Comparison of ENCODE assay signal across 19 cellular contexts in genomic region chr13:31950121-31950810, GRCh38.
DNase-seq lines count a peak whose midpoint lies in the region; ATAC-seq, FAIRE-seq and TF ChIP-seq lines count a peak whose summit lies in the region.
"Had no signal": no experiment of that assay in that cellular context is flagged by ENCODE, and none has a peak within 500 bp of the region (broad histone marks: within the 10 kb centered on the region; RNA-seq: fewer than 3 reads in every experiment).

No MANE protein-coding gene starts in this region.

- no peak for ATAC-seq in naive B cell (ENCODE audit: low read depth in 2 of 2)
- ATAC-seq in natural killer cell: no peak
- ATAC-seq in naive thymus-derived CD4-positive, alpha-beta T cell: no peak
- ATAC-seq: Panc1, T-cell had no signal

- no peaks in the 10 kb centered on the region for H3K4me1 ChIP-seq in colonic mucosa
- no peaks in the 10 kb centered on the region for H3K4me1 ChIP-seq in naive thymus-derived CD4-positive, alpha-beta T cell (ENCODE audit: control insufficient read depth in 2 of 2, insufficient read depth in 2 of 2, low read length in 2 of 2)
- H3K4me1 ChIP-seq: transverse colon had no signal

- H3K9me3 Mint-ChIP-seq in naive B cell: no peaks in the 10 kb centered on the region
- H3K9me3 Mint-ChIP-seq in natural killer cell: no peaks in the 10 kb centered on the region
- H3K9me3 Mint-ChIP-seq in naive thymus-derived CD4-positive, alpha-beta T cell: peaks cover 0 to 1% (median 0%) of the 10 kb centered on the region in 11 donors
- H3K9me3 Mint-ChIP-seq: activated naive CD8-positive, alpha-beta T cell treated with anti-CD3 and anti-CD28 coated beads for 36 hours; neural crest cell; T-cell had no signal

- FAIRE-seq in RCC 7860 (lab: Jason Lieb, UNC): no peak

- H3K36me3 Mint-ChIP-seq in naive B cell: no peaks in the 10 kb centered on the region
- H3K36me3 Mint-ChIP-seq in natural killer cell: peaks cover 15% of the 10 kb centered on the region
- peaks cover 0 to 4% (median 0%) of the 10 kb centered on the region in 5 donors for H3K36me3 Mint-ChIP-seq in naive thymus-derived CD4-positive, alpha-beta T cell
- H3K36me3 Mint-ChIP-seq: activated naive CD8-positive, alpha-beta T cell treated with anti-CD3 and anti-CD28 coated beads for 36 hours; CD4-positive, CD25-positive, alpha-beta regulatory T cell had no signal

- no peak overlapping the region for H3K4me3 ChIP-seq in NB4 (ENCODE audit: low read depth, low read length)
- no peak overlapping the region for H3K4me3 ChIP-seq in colonic mucosa
- H3K4me3 ChIP-seq in naive thymus-derived CD4-positive, alpha-beta T cell (ENCODE audit: low read length): no peak overlapping the region
- H3K4me3 ChIP-seq: right lobe of liver, transverse colon had no signal

- H3K4me3 Mint-ChIP-seq in naive B cell (no peak overlapping the region), natural killer cell (no peak overlapping the region)
- no peak overlapping the region for H3K4me3 Mint-ChIP-seq in naive thymus-derived CD4-positive, alpha-beta T cell
- H3K4me3 Mint-ChIP-seq: activated naive CD8-positive, alpha-beta T cell treated with anti-CD3 and anti-CD28 coated beads for 36 hours; CD4-positive, CD25-positive, alpha-beta regulatory T cell; neural crest cell; T-cell had no signal

- peak overlapping the region; percentile 18 for H3K27ac ChIP-seq in colonic mucosa
- H3K27ac ChIP-seq in naive thymus-derived CD4-positive, alpha-beta T cell (ENCODE audit: low read depth, low read length): no peak overlapping the region
- H3K27ac ChIP-seq: right lobe of liver had no signal

- peak overlapping the region in 5 of 6 donors; percentile 26 to 96 (median 88) for H3K27ac Mint-ChIP-seq in naive B cell
- H3K27ac Mint-ChIP-seq in natural killer cell: peak overlapping the region in 1 of 2 donors; percentile 80
- H3K27ac Mint-ChIP-seq in naive thymus-derived CD4-positive, alpha-beta T cell: no peak overlapping the region
- H3K27ac Mint-ChIP-seq: CD4-positive, CD25-positive, alpha-beta regulatory T cell had no signal

- DNase-seq in GDM1 (lab: John Stamatoyannopoulos, UW) (peak; percentile 78), NB4 (ENCODE audit: low read depth) (peak; percentile 35), colonic mucosa (no peak), naive B cell (no peak), natural killer cell (no peak), RCC 7860 (ENCODE audit: low spot score) (no peak), GM19238 (ENCODE audit: insufficient read length, low spot score) (no peak)
- DNase-seq in naive thymus-derived CD4-positive, alpha-beta T cell: no peak
- DNase-seq: activated naive CD8-positive, alpha-beta T cell treated with anti-CD3 and anti-CD28 coated beads for 36 hours; activated T-cell treated with anti-CD3 and anti-CD28 coated beads for 4 hours; CD4-positive, CD25-positive, alpha-beta regulatory T cell; kidney glomerular epithelial cell; NCI-H226; right lobe of liver; stimulated activated CD4-positive, alpha-beta T cell treated with anti-CD3 and anti-CD28 coated beads, Interleukin-4, amount 100 ng/mL, for 1 hour had no signal

- TF ChIP-seq CTCF in NB4 (IDR thresholded peaks at IDR 0.05; ENCODE audit: low read depth, low read length) (no peak), colonic mucosa (IDR thresholded peaks at IDR 0.05) (no peak), natural killer cell (IDR thresholded peaks at IDR 0.05) (no peak)

- intact Hi-C loops in colonic mucosa (cut with DNase I): no loop called here
- intact Hi-C loops in natural killer cell (cut with micrococcal nuclease): no loop called here
- intact Hi-C loops in naive thymus-derived CD4-positive, alpha-beta T cell (cut with micrococcal nuclease): no loop called here

- H3K27me3 ChIP-seq in colonic mucosa: no peaks in the 10 kb centered on the region
- H3K27me3 ChIP-seq in naive thymus-derived CD4-positive, alpha-beta T cell (ENCODE audit: control insufficient read depth in 2 of 2, insufficient read depth in 2 of 2, low read length in 2 of 2): no peaks in the 10 kb centered on the region
- H3K27me3 ChIP-seq: right lobe of liver, transverse colon had no signal

- H3K27me3 Mint-ChIP-seq in naive B cell: no peaks in the 10 kb centered on the region
- H3K27me3 Mint-ChIP-seq in natural killer cell (ENCODE audit: low read depth in 2 of 2): no peaks in the 10 kb centered on the region
- H3K27me3 Mint-ChIP-seq in naive thymus-derived CD4-positive, alpha-beta T cell: peaks cover 0 to 3% (median 0%) of the 10 kb centered on the region in 5 donors
- H3K27me3 Mint-ChIP-seq: activated naive CD8-positive, alpha-beta T cell treated with anti-CD3 and anti-CD28 coated beads for 36 hours; T-cell had no signal

- no peak overlapping the region for H3K9ac ChIP-seq in colonic mucosa (ENCODE audit: low read depth in 2 of 2, low read length in 2 of 2)

- CTCF ChIA-PET in naive thymus-derived CD4-positive, alpha-beta T cell (lab: Charles Lee): no interaction called here

- TF ChIP-seq POLR2A in NB4 (IDR thresholded peaks at IDR 0.05; ENCODE audit: extremely low read depth, insufficient read length): no peak

- H3K9me3 ChIP-seq in colonic mucosa: no peaks in the 10 kb centered on the region
- H3K9me3 ChIP-seq in naive thymus-derived CD4-positive, alpha-beta T cell (ENCODE audit: control insufficient read depth in 2 of 3, low read length in 3 of 3): no peaks in the 10 kb centered on the region
- H3K9me3 ChIP-seq: right lobe of liver, transverse colon had no signal

- no peaks in the 10 kb centered on the region for H3K36me3 ChIP-seq in colonic mucosa
- H3K36me3 ChIP-seq in naive thymus-derived CD4-positive, alpha-beta T cell (ENCODE audit: control insufficient read depth in 2 of 3, insufficient read depth in 3 of 3, low read length in 3 of 3): no peaks in the 10 kb centered on the region
- H3K36me3 ChIP-seq: right lobe of liver, transverse colon had no signal

- POLR2A ChIA-PET in naive thymus-derived CD4-positive, alpha-beta T cell (lab: Charles Lee): no interaction called here

- H3K4me1 Mint-ChIP-seq in naive B cell (peaks cover 4 to 9% (median 8%) of the 10 kb centered on the region in 3 donors), natural killer cell (peaks cover 17 to 18% of the 10 kb centered on the region in 2 donors)
- peaks cover 0 to 15% (median 0%) of the 10 kb centered on the region in 7 donors for H3K4me1 Mint-ChIP-seq in naive thymus-derived CD4-positive, alpha-beta T cell
- H3K4me1 Mint-ChIP-seq: activated naive CD8-positive, alpha-beta T cell treated with anti-CD3 and anti-CD28 coated beads for 36 hours; CD4-positive, CD25-positive, alpha-beta regulatory T cell; neural crest cell had no signal

Comparison
In these comparisons a context has a peak if more than half of its experiments do, and no peak if none do; other contexts are left out.
1. DNase-seq: peak in GDM1 (single experiment) and NB4 (single experiment); none in colonic mucosa (single experiment), naive B cell (single experiment), natural killer cell (single experiment), RCC 7860 (single experiment), naive thymus-derived CD4-positive, alpha-beta T cell (0 of 9) and GM19238 (single experiment).
2. H3K27ac Mint-ChIP-seq: peak in naive B cell (5 of 6); none in naive thymus-derived CD4-positive, alpha-beta T cell (0 of 9).